8 cellular contexts compared by ENCODE assay signal in genomic region chr16:24206926-24207325, GRCh38. TPM values are rescaled to one million over a fixed set of nuclear protein-coding genes. Genes with fewer than 3 reads are reported as not detected.
"Had no signal": no experiment of that assay in that cellular context is flagged by ENCODE, and none has a peak within 500 bp of the region (broad histone marks: within the 10 kb centered on the region; RNA-seq: fewer than 3 reads in every experiment).

No MANE protein-coding gene starts in this region.

- H3K9me3 Mint-ChIP-seq: IgD-negative memory B cell had no signal

- H3K4me3 Mint-ChIP-seq: IgD-negative memory B cell had no signal

- ATAC-seq: HepG2 had no signal

- H3K27me3 Mint-ChIP-seq: IgD-negative memory B cell had no signal

- DNase-seq: GM23248, GOT3, H7, KBM-7 had no signal

RNA-seq across cellular contexts. Expression of gene CACNG3, which starts 49.2 kb away (rescaled TPM):
- total RNA-seq: GM23248, H4, H7, HepG2, HT1080 had no signal
